ENCODE assay signal across 10 cellular contexts in genomic region chr6:43715056-43715788, GRCh38. TPM values are rescaled to one million over a fixed set of nuclear protein-coding genes. Genes with fewer than 3 reads are reported as not detected.
DNase-seq lines count a peak whose midpoint lies in the region; ATAC-seq, FAIRE-seq and TF ChIP-seq lines count a peak whose summit lies in the region.
"Had no signal": no experiment of that assay in that cellular context is flagged by ENCODE, and none has a peak within 500 bp of the region (broad histone marks: within the 10 kb centered on the region; RNA-seq: fewer than 3 reads in every experiment).

No MANE protein-coding gene starts in this region.

- H3K27ac Mint-ChIP-seq in activated T-helper 17 cell treated with anti-CD3 and anti-CD28 coated beads, Interleukin-2, amount 50 U/mL, for 72 hours, result no peak overlapping the region

- CTCF ChIA-PET in K562 (lab: Yijun Ruan, JAX; ENCODE audit: low intra/inter-chr PET ratio), result no interaction called here

- no peaks in the 10 kb centered on the region for H3K36me3 Mint-ChIP-seq in activated T-helper 17 cell treated with anti-CD3 and anti-CD28 coated beads, Interleukin-2, amount 50 U/mL, for 72 hours (ENCODE audit: low read depth)

- no peaks in the 10 kb centered on the region for H4K20me1 ChIP-seq in K562 (replicated peaks; ENCODE audit: control insufficient read depth, insufficient read depth, low read length)

- POLR2A ChIA-PET in K562 (lab: Yijun Ruan, JAX), result interaction anchor here (0.5 to 2.9 kb wide), 9 partner anchors 9 to 197 kb away, joined by 3 to 17 read pairs (median 5); partner anchors contain the start of gene GTPBP2

- no peaks in the 10 kb centered on the region for H3K9me1 ChIP-seq in K562 (ENCODE audit: control insufficient read depth, insufficient read depth, low read length)

- ATAC-seq in GM19438 (IDR thresholded peaks at IDR 0.05; ENCODE audit: low read depth, unreplicated experiment) (peak; percentile 86), HG03039 (IDR thresholded peaks at IDR 0.05; ENCODE audit: unreplicated experiment) (peak; percentile 75), K562 (no peak)
- ATAC-seq in activated T-helper 17 cell treated with anti-CD3 and anti-CD28 coated beads, Interleukin-2, amount 50 U/mL, for 72 hours (replicated peaks), result no peak

- no peaks in the 10 kb centered on the region for H3K9me3 Mint-ChIP-seq in activated T-helper 17 cell treated with anti-CD3 and anti-CD28 coated beads, Interleukin-2, amount 50 U/mL, for 72 hours

- peak; percentile 95 for DNase-seq in GM12865 (ENCODE audit: low read depth)
- DNase-seq in K562 (ENCODE audit: extremely low read depth in 1 of 4, low spot score in 3 of 4), result no peak
- no peak for DNase-seq in iPS-NIHi7 (ENCODE audit: extremely low spot score)
- no peak for DNase-seq in activated T-cell treated with anti-CD3 and anti-CD28 coated beads for 4 hours
- DNase-seq in stimulated activated CD8-positive, alpha-beta memory T cell treated with anti-CD3 and anti-CD28 coated beads, Interleukin-4, amount 100 ng/mL, for 48 hours, result no peak
- DNase-seq: left lung had no signal

- H3K36me3 ChIP-seq in K562 (ENCODE audit: control insufficient read depth, insufficient read depth, low read length), result no peaks in the 10 kb centered on the region
- H3K36me3 ChIP-seq: left lung had no signal

- TF ChIP-seq CTCF in GM12865 (IDR thresholded peaks at IDR 0.05; ENCODE audit: insufficient read depth, low read depth, low read length, missing control alignments) (no peak), K562 (IDR thresholded peaks at IDR 0.05 in 2 of 3, conservative IDR thresholded peaks at IDR 0.05 in 1 of 3; ENCODE audit: insufficient read depth in 2 of 3, low read depth in 1 of 3, low read length in 3 of 3) (no peak)

- H3K9ac ChIP-seq in K562 (ENCODE audit: insufficient read depth in 1 of 2, low read depth in 2 of 2, low read length in 2 of 2), result no peak overlapping the region

- H3K27me3 Mint-ChIP-seq in activated T-helper 17 cell treated with anti-CD3 and anti-CD28 coated beads, Interleukin-2, amount 50 U/mL, for 72 hours, result peaks cover 15% of the 10 kb centered on the region

- H3K4me3 ChIP-seq in GM12865 (ENCODE audit: low read depth, low read length), result no peak overlapping the region
- no peak overlapping the region for H3K4me3 ChIP-seq in K562
- H3K4me3 ChIP-seq: left lung had no signal

- FAIRE-seq in K562 (lab: Jason Lieb, UNC), result no peak

- H3K79me2 ChIP-seq in K562 (ENCODE audit: control insufficient read depth, insufficient read depth, low read length), result no peaks in the 10 kb centered on the region

- H3K4me3 Mint-ChIP-seq in activated T-helper 17 cell treated with anti-CD3 and anti-CD28 coated beads, Interleukin-2, amount 50 U/mL, for 72 hours, result no peak overlapping the region

- H3K9me3 ChIP-seq in K562 (replicated peaks; ENCODE audit: control insufficient read depth, insufficient read depth, low read depth, low read length), result no peaks in the 10 kb centered on the region
- H3K9me3 ChIP-seq: left lung had no signal

- intact Hi-C loops in K562 (cut with micrococcal nuclease), result no loop called here

- H3K4me2 ChIP-seq in K562 (ENCODE audit: insufficient read depth, low read length), result no peak overlapping the region

- no peak for TF ChIP-seq POLR2A in K562 (conservative IDR thresholded peaks at IDR 0.05)

- H3K27me3 ChIP-seq in K562 (ENCODE audit: control insufficient read depth in 2 of 2, insufficient read depth in 2 of 2, low read length in 2 of 2), result no peaks in the 10 kb centered on the region

- BruUV-seq in K562 (replicated peaks; lab: Mats Ljungman, UMichigan), result no TSS peak

- in situ Hi-C loops in K562 (cut with MboI), result no loop called here

- no peak overlapping the region for H3K27ac ChIP-seq in K562 (ENCODE audit: extremely low read depth, low read depth, low read length)
- H3K27ac ChIP-seq: left lung, RWPE1 had no signal

- TF ChIP-seq RAD21 in K562 (CRISPR knock-in tag; conservative IDR thresholded peaks at IDR 0.05 in 1 of 2, IDR thresholded peaks at IDR 0.05 in 1 of 2), result no peak

- peaks cover 26 to 28% of the 10 kb centered on the region in 2 experiments for H3K4me1 ChIP-seq in K562 (replicated peaks in 1 of 2; ENCODE audit: control insufficient read depth in 2 of 2, insufficient read depth in 2 of 2, low read length in 2 of 2)

- no peak for TF ChIP-seq EP300 in K562 (IDR thresholded peaks at IDR 0.05; ENCODE audit: low read length)

- no peak overlapping the region for H2AFZ ChIP-seq in K562 (ENCODE audit: low read depth, low read length)

- 29% methylated on average over 5 of the region's 5 CpGs for WGBS in K562 (ENCODE audit: insufficient coverage, low coverage, missing lambda C conversion rate)

- H3K4me1 Mint-ChIP-seq in activated T-helper 17 cell treated with anti-CD3 and anti-CD28 coated beads, Interleukin-2, amount 50 U/mL, for 72 hours, result peaks cover 4% of the 10 kb centered on the region

TF ChIP-seq in K562, 482 proteins besides CTCF, POLR2A, EP300 and RAD21 (continues in another document):
- TF ChIP-seq NCOA4 (IDR thresholded peaks at IDR 0.05; ENCODE audit: partially characterized antibody) (no peak), MLX (CRISPR knock-in tag; conservative IDR thresholded peaks at IDR 0.05) (no peak), NFIC (IDR thresholded peaks at IDR 0.05) (no peak), ESRRB (CRISPR knock-in tag; IDR thresholded peaks at IDR 0.05; ENCODE audit: borderline replicate concordance) (no peak), SMARCA5 (IDR thresholded peaks at IDR 0.05) (peak; percentile 25; the same call in 1 of the 2 replicates), ZFP36 (IDR thresholded peaks at IDR 0.05; ENCODE audit: low read depth, low read length, partially characterized antibody) (peak; percentile 40), MYNN (IDR thresholded peaks at IDR 0.05) (no peak), MYNN (CRISPR knock-in tag; IDR thresholded peaks at IDR 0.05) (no peak), KDM1A (IDR thresholded peaks at IDR 0.05) (0 out of 4 replicates have a peak, but pooled peaks of 1 of the 2 experiments have one; percentile 40), L3MBTL2 (IDR thresholded peaks at IDR 0.05) (no peak)

RNA-seq across cellular contexts. Expression of gene MRPS18A, which starts 27.6 kb away (rescaled TPM):
- 30.9 and 95.8 TPM in 2 replicates for total RNA-seq in K562 (2011; cell fraction: chromatin; rRNA removed; ENCODE audit: low replicate concordance)
- 81.3 and 96.7 TPM in 2 replicates for total RNA-seq in K562 (2011; cell fraction: nucleolus; rRNA removed)
- total RNA-seq in K562 (2011; cell fraction: nucleoplasm; rRNA removed), result 48.8 and 57.7 TPM in 2 replicates
- total RNA-seq in K562 (2014; rRNA removed), result 130 and 161 TPM in 2 replicates
- 63.9 and 87.5 TPM in 2 replicates for total RNA-seq in K562 (2014; rRNA removed; fragmentation: Illumina TruSeq; extraction: Trizol)
- 115 and 119 TPM in 2 replicates for total RNA-seq in K562 (2015; rRNA removed; fragmentation: Illumina TruSeq; extraction: Trizol)
- 102 and 104 TPM in 2 replicates for total RNA-seq in K562 (2021)
- 104 and 112 TPM in 2 replicates for polyA plus RNA-seq in K562 (2011; rRNA removed)
- polyA plus RNA-seq in K562 (2011; cell fraction: cytosol; rRNA removed), result 155 and 252 TPM in 2 replicates
- polyA plus RNA-seq in K562 (2011; cell fraction: nucleus; rRNA removed), result 54.3 and 56.2 TPM in 2 replicates
- polyA plus RNA-seq in K562 (2012), result 113 and 127 TPM in 2 replicates
- polyA plus RNA-seq in K562 (2014; fragmentation: Illumina TruSeq; extraction: Trizol), result 159 and 185 TPM in 2 replicates
- 100 to 1,000 TPM; 204 to 243 TPM for polyA plus RNA-seq in K562 (2014; fragmentation: Nextera tagmentation; extraction: Ambion mirVana)
- polyA plus RNA-seq in K562 (2014; rRNA removed), result 125 and 133 TPM in 2 replicates
- 78.1 and 100 TPM in 2 replicates for polyA minus RNA-seq in K562 (2011; rRNA and poly(A)+ RNA removed)
- 41.0 and 52.2 TPM in 2 replicates for polyA minus RNA-seq in K562 (2011; cell fraction: cytosol; rRNA and poly(A)+ RNA removed)
- polyA minus RNA-seq in K562 (2011; cell fraction: nucleus; rRNA and poly(A)+ RNA removed), result 41.9 and 47.8 TPM in 2 replicates
- total RNA-seq in activated T-helper 17 cell treated with anti-CD3 and anti-CD28 coated beads, Interleukin-2, amount 50 U/mL, for 72 hours, result 10 to 100 TPM; 31.2 to 46.7 TPM

RNA-seq across cellular contexts. Expression of gene VEGFA, which starts 54.8 kb away (rescaled TPM):
- 511 and 945 TPM in 2 replicates for total RNA-seq in K562 (2011; cell fraction: chromatin; rRNA removed; ENCODE audit: low replicate concordance)
- 536 and 553 TPM in 2 replicates for total RNA-seq in K562 (2011; cell fraction: nucleolus; rRNA removed)
- total RNA-seq in K562 (2011; cell fraction: nucleoplasm; rRNA removed), result 559 and 592 TPM in 2 replicates
- total RNA-seq in K562 (2014; rRNA removed) (124 and 144 TPM in 2 replicates), K562 (2014; rRNA removed; fragmentation: Illumina TruSeq; extraction: Trizol) (66.5 and 70.7 TPM in 2 replicates), K562 (2015; rRNA removed; fragmentation: Illumina TruSeq; extraction: Trizol) (25.8 and 27.0 TPM in 2 replicates), K562 (2021) (131 and 159 TPM in 2 replicates)
- polyA plus RNA-seq in K562 (2011; rRNA removed) (271 and 467 TPM in 2 replicates), K562 (2014; fragmentation: Illumina TruSeq; extraction: Trizol) (134 and 172 TPM in 2 replicates), K562 (2014; fragmentation: Nextera tagmentation; extraction: Ambion mirVana) (10 to 100 TPM; 14.0 to 16.0 TPM), K562 (2014; rRNA removed) (179 and 182 TPM in 2 replicates)
- 222 and 346 TPM in 2 replicates for polyA plus RNA-seq in K562 (2011; cell fraction: cytosol; rRNA removed)
- polyA plus RNA-seq in K562 (2011; cell fraction: nucleus; rRNA removed), result 1,880 and 1,961 TPM in 2 replicates
- 112 and 555 TPM in 2 replicates for polyA plus RNA-seq in K562 (2012)
- 359 and 374 TPM in 2 replicates for polyA minus RNA-seq in K562 (2011; rRNA and poly(A)+ RNA removed)
- polyA minus RNA-seq in K562 (2011; cell fraction: cytosol; rRNA and poly(A)+ RNA removed), result 79.8 and 123 TPM in 2 replicates
- 310 and 397 TPM in 2 replicates for polyA minus RNA-seq in K562 (2011; cell fraction: nucleus; rRNA and poly(A)+ RNA removed)
- total RNA-seq in activated T-helper 17 cell treated with anti-CD3 and anti-CD28 coated beads, Interleukin-2, amount 50 U/mL, for 72 hours, result 100 to 1,000 TPM in 1 of 2 donors, 10 to 100 TPM in 1; 48.7 to 142 TPM

Comparison
In these comparisons a context has a peak if more than half of its experiments do, and no peak if none do; other contexts are left out.
1. ATAC-seq: peak in GM19438 (single experiment) and HG03039 (single experiment); none in K562 (single experiment) and activated T-helper 17 cell treated with anti-CD3 and anti-CD28 coated beads, Interleukin-2, amount 50 U/mL, for 72 hours (single experiment).